Comparison of ENCODE assay signal across 1 cellular context in the genomic region with DNA sequence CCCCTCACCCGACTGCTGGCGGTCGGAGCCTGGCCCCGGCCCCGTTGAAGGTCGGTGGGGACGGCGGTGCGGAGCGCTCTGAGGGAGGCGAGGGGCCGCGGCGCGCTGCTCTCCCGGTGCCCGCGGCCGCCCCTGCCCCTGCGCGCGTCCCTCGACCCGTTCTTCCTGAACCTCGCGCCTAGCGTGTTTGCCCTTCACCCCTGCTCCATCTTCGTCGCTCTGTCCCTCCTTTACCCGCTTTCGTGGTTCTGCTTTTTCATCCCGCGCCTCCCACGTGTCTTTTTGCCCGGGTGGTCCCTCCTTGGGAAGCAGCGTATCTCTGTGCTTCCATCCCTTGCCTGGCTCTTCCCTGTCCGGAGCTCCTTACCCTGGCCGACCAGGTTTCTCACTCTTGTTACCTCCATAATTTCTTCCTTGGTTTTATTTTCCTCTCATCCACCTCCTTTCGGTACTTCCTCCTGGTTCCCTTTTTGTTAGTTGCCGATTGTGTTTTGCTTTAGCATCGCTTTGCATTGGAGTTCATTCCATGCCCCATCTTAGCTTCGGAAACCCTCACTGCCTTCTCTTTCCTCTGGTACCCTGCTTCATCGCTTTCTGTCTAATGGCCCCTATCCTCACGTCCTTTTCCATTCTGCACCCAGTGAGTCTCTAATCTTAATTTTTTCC.
TF ChIP-seq lines count a peak whose summit lies in the region.

No MANE protein-coding gene starts in this region.

TF ChIP-seq in K562, 482 proteins besides CTCF, POLR2A, EP300 and RAD21 (continued from another document):
- TF ChIP-seq, protein P1, sequence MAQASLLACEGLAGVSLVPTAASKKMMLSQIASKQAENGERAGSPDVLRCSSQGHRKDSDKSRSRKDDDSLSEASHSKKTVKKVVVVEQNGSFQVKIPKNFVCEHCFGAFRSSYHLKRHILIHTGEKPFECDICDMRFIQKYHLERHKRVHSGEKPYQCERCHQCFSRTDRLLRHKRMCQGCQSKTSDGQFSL (CRISPR knock-in tag; IDR thresholded peaks at IDR 0.05): peak; percentile 29; the same call in 1 of the 2 replicates
- TF ChIP-seq, protein P1 (tag; IDR thresholded peaks at IDR 0.05): no peak
- TF ChIP-seq, protein P2, sequence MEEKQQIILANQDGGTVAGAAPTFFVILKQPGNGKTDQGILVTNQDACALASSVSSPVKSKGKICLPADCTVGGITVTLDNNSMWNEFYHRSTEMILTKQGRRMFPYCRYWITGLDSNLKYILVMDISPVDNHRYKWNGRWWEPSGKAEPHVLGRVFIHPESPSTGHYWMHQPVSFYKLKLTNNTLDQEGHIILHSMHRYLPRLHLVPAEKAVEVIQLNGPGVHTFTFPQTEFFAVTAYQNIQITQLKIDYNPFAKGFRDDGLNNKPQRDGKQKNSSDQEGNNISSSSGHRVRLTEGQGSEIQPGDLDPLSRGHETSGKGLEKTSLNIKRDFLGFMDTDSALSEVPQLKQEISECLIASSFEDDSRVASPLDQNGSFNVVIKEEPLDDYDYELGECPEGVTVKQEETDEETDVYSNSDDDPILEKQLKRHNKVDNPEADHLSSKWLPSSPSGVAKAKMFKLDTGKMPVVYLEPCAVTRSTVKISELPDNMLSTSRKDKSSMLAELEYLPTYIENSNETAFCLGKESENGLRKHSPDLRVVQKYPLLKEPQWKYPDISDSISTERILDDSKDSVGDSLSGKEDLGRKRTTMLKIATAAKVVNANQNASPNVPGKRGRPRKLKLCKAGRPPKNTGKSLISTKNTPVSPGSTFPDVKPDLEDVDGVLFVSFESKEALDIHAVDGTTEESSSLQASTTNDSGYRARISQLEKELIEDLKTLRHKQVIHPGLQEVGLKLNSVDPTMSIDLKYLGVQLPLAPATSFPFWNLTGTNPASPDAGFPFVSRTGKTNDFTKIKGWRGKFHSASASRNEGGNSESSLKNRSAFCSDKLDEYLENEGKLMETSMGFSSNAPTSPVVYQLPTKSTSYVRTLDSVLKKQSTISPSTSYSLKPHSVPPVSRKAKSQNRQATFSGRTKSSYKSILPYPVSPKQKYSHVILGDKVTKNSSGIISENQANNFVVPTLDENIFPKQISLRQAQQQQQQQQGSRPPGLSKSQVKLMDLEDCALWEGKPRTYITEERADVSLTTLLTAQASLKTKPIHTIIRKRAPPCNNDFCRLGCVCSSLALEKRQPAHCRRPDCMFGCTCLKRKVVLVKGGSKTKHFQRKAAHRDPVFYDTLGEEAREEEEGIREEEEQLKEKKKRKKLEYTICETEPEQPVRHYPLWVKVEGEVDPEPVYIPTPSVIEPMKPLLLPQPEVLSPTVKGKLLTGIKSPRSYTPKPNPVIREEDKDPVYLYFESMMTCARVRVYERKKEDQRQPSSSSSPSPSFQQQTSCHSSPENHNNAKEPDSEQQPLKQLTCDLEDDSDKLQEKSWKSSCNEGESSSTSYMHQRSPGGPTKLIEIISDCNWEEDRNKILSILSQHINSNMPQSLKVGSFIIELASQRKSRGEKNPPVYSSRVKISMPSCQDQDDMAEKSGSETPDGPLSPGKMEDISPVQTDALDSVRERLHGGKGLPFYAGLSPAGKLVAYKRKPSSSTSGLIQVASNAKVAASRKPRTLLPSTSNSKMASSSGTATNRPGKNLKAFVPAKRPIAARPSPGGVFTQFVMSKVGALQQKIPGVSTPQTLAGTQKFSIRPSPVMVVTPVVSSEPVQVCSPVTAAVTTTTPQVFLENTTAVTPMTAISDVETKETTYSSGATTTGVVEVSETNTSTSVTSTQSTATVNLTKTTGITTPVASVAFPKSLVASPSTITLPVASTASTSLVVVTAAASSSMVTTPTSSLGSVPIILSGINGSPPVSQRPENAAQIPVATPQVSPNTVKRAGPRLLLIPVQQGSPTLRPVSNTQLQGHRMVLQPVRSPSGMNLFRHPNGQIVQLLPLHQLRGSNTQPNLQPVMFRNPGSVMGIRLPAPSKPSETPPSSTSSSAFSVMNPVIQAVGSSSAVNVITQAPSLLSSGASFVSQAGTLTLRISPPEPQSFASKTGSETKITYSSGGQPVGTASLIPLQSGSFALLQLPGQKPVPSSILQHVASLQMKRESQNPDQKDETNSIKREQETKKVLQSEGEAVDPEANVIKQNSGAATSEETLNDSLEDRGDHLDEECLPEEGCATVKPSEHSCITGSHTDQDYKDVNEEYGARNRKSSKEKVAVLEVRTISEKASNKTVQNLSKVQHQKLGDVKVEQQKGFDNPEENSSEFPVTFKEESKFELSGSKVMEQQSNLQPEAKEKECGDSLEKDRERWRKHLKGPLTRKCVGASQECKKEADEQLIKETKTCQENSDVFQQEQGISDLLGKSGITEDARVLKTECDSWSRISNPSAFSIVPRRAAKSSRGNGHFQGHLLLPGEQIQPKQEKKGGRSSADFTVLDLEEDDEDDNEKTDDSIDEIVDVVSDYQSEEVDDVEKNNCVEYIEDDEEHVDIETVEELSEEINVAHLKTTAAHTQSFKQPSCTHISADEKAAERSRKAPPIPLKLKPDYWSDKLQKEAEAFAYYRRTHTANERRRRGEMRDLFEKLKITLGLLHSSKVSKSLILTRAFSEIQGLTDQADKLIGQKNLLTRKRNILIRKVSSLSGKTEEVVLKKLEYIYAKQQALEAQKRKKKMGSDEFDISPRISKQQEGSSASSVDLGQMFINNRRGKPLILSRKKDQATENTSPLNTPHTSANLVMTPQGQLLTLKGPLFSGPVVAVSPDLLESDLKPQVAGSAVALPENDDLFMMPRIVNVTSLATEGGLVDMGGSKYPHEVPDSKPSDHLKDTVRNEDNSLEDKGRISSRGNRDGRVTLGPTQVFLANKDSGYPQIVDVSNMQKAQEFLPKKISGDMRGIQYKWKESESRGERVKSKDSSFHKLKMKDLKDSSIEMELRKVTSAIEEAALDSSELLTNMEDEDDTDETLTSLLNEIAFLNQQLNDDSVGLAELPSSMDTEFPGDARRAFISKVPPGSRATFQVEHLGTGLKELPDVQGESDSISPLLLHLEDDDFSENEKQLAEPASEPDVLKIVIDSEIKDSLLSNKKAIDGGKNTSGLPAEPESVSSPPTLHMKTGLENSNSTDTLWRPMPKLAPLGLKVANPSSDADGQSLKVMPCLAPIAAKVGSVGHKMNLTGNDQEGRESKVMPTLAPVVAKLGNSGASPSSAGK (IDR thresholded peaks at IDR 0.05): 0 out of 2 replicates have a peak, but pooled peaks have one; percentile 15
- TF ChIP-seq ZBTB26 (CRISPR knock-in tag; IDR thresholded peaks at IDR 0.05) (0 out of 2 replicates have a peak, but pooled peaks have one; percentile 12), ZNF140 (CRISPR knock-in tag; IDR thresholded peaks at IDR 0.05) (no peak), ATF4 (CRISPR knock-in tag; IDR thresholded peaks at IDR 0.05) (no peak), CHD4 (IDR thresholded peaks at IDR 0.05; ENCODE audit: insufficient read depth, insufficient replicate concordance, low read depth, low read length, poor library complexity, severe bottlenecking) (peak; percentile 34), HLTF (IDR thresholded peaks at IDR 0.05) (peak; percentile 64; the same call in 1 of the 2 replicates)
- TF ChIP-seq, protein P3, sequence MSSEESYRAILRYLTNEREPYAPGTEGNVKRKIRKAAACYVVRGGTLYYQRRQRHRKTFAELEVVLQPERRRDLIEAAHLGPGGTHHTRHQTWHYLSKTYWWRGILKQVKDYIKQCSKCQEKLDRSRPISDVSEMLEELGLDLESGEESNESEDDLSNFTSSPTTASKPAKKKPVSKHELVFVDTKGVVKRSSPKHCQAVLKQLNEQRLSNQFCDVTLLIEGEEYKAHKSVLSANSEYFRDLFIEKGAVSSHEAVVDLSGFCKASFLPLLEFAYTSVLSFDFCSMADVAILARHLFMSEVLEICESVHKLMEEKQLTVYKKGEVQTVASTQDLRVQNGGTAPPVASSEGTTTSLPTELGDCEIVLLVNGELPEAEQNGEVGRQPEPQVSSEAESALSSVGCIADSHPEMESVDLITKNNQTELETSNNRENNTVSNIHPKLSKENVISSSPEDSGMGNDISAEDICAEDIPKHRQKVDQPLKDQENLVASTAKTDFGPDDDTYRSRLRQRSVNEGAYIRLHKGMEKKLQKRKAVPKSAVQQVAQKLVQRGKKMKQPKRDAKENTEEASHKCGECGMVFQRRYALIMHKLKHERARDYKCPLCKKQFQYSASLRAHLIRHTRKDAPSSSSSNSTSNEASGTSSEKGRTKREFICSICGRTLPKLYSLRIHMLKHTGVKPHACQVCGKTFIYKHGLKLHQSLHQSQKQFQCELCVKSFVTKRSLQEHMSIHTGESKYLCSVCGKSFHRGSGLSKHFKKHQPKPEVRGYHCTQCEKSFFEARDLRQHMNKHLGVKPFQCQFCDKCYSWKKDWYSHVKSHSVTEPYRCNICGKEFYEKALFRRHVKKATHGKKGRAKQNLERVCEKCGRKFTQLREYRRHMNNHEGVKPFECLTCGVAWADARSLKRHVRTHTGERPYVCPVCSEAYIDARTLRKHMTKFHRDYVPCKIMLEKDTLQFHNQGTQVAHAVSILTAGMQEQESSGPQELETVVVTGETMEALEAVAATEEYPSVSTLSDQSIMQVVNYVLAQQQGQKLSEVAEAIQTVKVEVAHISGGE (CRISPR knock-in tag; IDR thresholded peaks at IDR 0.05): no peak
